11 cellular contexts compared by ENCODE assay signal in the genomic region with DNA sequence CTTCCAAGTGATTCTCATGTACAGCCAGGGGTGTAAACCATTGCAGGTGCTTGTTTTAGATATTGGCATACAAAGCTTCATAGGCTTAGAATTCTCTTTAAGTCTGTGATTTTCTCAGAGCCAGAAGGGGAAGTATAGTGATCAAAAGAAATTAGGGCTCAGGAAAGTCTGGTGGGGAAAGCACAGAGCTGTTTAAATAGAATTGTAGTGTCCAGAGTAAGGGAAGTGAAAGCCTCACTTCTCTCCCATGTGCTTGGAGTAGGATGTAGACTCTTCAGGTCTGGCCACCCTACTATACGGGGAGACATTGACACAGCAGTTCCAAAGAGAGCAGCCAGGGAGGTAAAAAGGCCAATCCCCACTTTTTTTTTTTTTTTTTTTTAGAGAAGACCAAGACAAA. TPM values are rescaled to one million over a fixed set of nuclear protein-coding genes. Genes with fewer than 3 reads are reported as not detected.
A peak's percentile ranks its signal among the peaks of the same experiment; 100 is the strongest.
DNase-seq lines count a peak whose midpoint lies in the region; TF ChIP-seq lines count a peak whose summit lies in the region.
"Had no signal": no experiment of that assay in that cellular context is flagged by ENCODE, and none has a peak within 500 bp of the region (broad histone marks: within the 10 kb centered on the region; RNA-seq: fewer than 3 reads in every experiment).

No MANE protein-coding gene starts in this region.

- no peaks in the 10 kb centered on the region for H3K9me3 ChIP-seq in tibial artery
- H3K9me3 ChIP-seq: body of pancreas had no signal

- no peaks in the 10 kb centered on the region for H3K9me3 Mint-ChIP-seq in activated T-helper 2 cell treated with anti-CD3 and anti-CD28 coated beads, Interferon-gamma antibody, Interleukin-2, Interleukin-4, amounts not matched to agents 10 μg/mL and 5 μg/mL and 100 μg/mL, durations not matched to agents 14 hours and 24 hours and 36 hours
- H3K9me3 Mint-ChIP-seq: neural crest cell had no signal

- H3K4me1 Mint-ChIP-seq in activated T-helper 2 cell treated with anti-CD3 and anti-CD28 coated beads, Interferon-gamma antibody, Interleukin-2, Interleukin-4, amounts not matched to agents 10 μg/mL and 5 μg/mL and 100 μg/mL, durations not matched to agents 14 hours and 24 hours and 36 hours (ENCODE audit: low read depth) = peaks cover 35% of the 10 kb centered on the region

- H3K4me1 ChIP-seq in tibial artery = no peaks in the 10 kb centered on the region

- peak overlapping the region; percentile 32 for H3K4me3 ChIP-seq in retinal pigment epithelial cell (ENCODE audit: low read length)
- H3K4me3 ChIP-seq in tibial artery = no peak overlapping the region
- H3K4me3 ChIP-seq: body of pancreas had no signal

- no peak overlapping the region for H3K27ac Mint-ChIP-seq in activated T-helper 2 cell treated with anti-CD3 and anti-CD28 coated beads, Interferon-gamma antibody, Interleukin-2, Interleukin-4, amounts not matched to agents 10 μg/mL and 5 μg/mL and 100 μg/mL, durations not matched to agents 14 hours and 24 hours and 36 hours

- no peaks in the 10 kb centered on the region for H3K27me3 Mint-ChIP-seq in activated T-helper 2 cell treated with anti-CD3 and anti-CD28 coated beads, Interferon-gamma antibody, Interleukin-2, Interleukin-4, amounts not matched to agents 10 μg/mL and 5 μg/mL and 100 μg/mL, durations not matched to agents 14 hours and 24 hours and 36 hours (ENCODE audit: low read depth)

- H3K27ac ChIP-seq in tibial artery = no peak overlapping the region
- H3K27ac ChIP-seq: 22Rv1 had no signal

- no peaks in the 10 kb centered on the region for H3K36me3 ChIP-seq in tibial artery

- TF ChIP-seq CTCF in retinal pigment epithelial cell (conservative IDR thresholded peaks at IDR 0.05; ENCODE audit: low read depth, low read length) = no peak
- no peak for TF ChIP-seq CTCF in tibial artery (IDR thresholded peaks at IDR 0.05)

- peak overlapping the region; percentile 49 for H3K4me3 Mint-ChIP-seq in activated T-helper 2 cell treated with anti-CD3 and anti-CD28 coated beads, Interferon-gamma antibody, Interleukin-2, Interleukin-4, amounts not matched to agents 10 μg/mL and 5 μg/mL and 100 μg/mL, durations not matched to agents 14 hours and 24 hours and 36 hours (ENCODE audit: low read depth)
- H3K4me3 Mint-ChIP-seq: neural crest cell had no signal

- intact Hi-C loops in activated T-helper 2 cell treated with anti-CD3 and anti-CD28 coated beads, Interferon-gamma antibody, Interleukin-2, Interleukin-4, amounts not matched to agents 10 μg/mL and 5 μg/mL and 100 μg/mL, durations not matched to agents 14 hours and 24 hours and 36 hours (cut with micrococcal nuclease) = no loop called here
- intact Hi-C loops in tibial artery (cut with DNase I; ENCODE audit: low total_unique reads) = no loop called here

- DNase-seq in NCI-H748 (lab: John Stamatoyannopoulos, UW; ENCODE audit: unreplicated experiment) (peak; percentile 37), NCI-H748 treated with DMSO at 0.1 percent for 48 hours (lab: John Stamatoyannopoulos, UW) (no peak), KG1 (lab: John Stamatoyannopoulos, UW) (peak; percentile 26), retinal pigment epithelial cell (ENCODE audit: low read depth) (no peak), activated gamma-delta T cell (lab: John Stamatoyannopoulos, UW) (no peak), DMS79 treated with DMSO at 0.1 percent for 48 hours (lab: John Stamatoyannopoulos, UW) (no peak), tibial artery (no peak)
- no peak for DNase-seq in activated T-helper 2 cell treated with anti-CD3 and anti-CD28 coated beads, Interferon-gamma antibody, Interleukin-2, Interleukin-4, amounts not matched to agents 10 μg/mL and 5 μg/mL and 100 μg/mL, durations not matched to agents 14 hours and 24 hours and 36 hours (ENCODE audit: low spot score)

- H3K36me3 Mint-ChIP-seq in activated T-helper 2 cell treated with anti-CD3 and anti-CD28 coated beads, Interferon-gamma antibody, Interleukin-2, Interleukin-4, amounts not matched to agents 10 μg/mL and 5 μg/mL and 100 μg/mL, durations not matched to agents 14 hours and 24 hours and 36 hours (ENCODE audit: low read depth) = no peaks in the 10 kb centered on the region

- H3K27me3 ChIP-seq in tibial artery = no peaks in the 10 kb centered on the region
- H3K27me3 ChIP-seq: body of pancreas had no signal

RNA-seq across cellular contexts. Expression of a gene that starts 10.4 kb away (rescaled TPM):
- total RNA-seq in activated T-helper 2 cell treated with anti-CD3 and anti-CD28 coated beads, Interferon-gamma antibody, Interleukin-2, Interleukin-4, amounts not matched to agents 10 μg/mL and 5 μg/mL and 100 μg/mL, durations not matched to agents 14 hours and 24 hours and 36 hours = 2.0 and 2.8 TPM in 2 replicates

Comparison
In these comparisons a context has a peak if more than half of its experiments do, and no peak if none do; other contexts are left out.
1. DNase-seq: peak in NCI-H748 (single experiment) and KG1 (single experiment); none in NCI-H748 treated with DMSO at 0.1 percent for 48 hours (single experiment), activated T-helper 2 cell treated with anti-CD3 and anti-CD28 coated beads, Interferon-gamma antibody, Interleukin-2, Interleukin-4, amounts not matched to agents 10 μg/mL and 5 μg/mL and 100 μg/mL, durations not matched to agents 14 hours and 24 hours and 36 hours (single experiment), retinal pigment epithelial cell (single experiment), activated gamma-delta T cell (single experiment), DMS79 treated with DMSO at 0.1 percent for 48 hours (single experiment) and tibial artery (0 of 2).